11 cellular contexts compared by ENCODE assay signal in genomic region chr4:64960516-64960915, GRCh38.
"Had no signal": no experiment of that assay in that cellular context is flagged by ENCODE, and none has a peak within 500 bp of the region (broad histone marks: within the 10 kb centered on the region; RNA-seq: fewer than 3 reads in every experiment).

No MANE protein-coding gene starts in this region.

- FAIRE-seq: H1, H54 had no signal

- H3K4me3 ChIP-seq: GM23248, GM23338, HAP-1 had no signal

- H3K9ac ChIP-seq: GM23248 had no signal

- H3K4me1 ChIP-seq: HAP-1 had no signal

- DNase-seq: GM23248, GOT3, H7, H9, HCEC 1CT, HFFc6 had no signal

- ATAC-seq: GM23338, HCT116 had no signal

- H2AFZ ChIP-seq: GM23248, GM23338 had no signal

- H3K27ac ChIP-seq: GM23248 had no signal

- H3K4me2 ChIP-seq: GM23338 had no signal

- H3K36me3 ChIP-seq: HAP-1 had no signal
